In genomic region chr1:115644109-115644508, GRCh38 we compare ENCODE assay signal across 18 cellular contexts. TPM values are rescaled to one million over a fixed set of nuclear protein-coding genes. Genes with fewer than 3 reads are reported as not detected.
DNase-seq lines count a peak whose midpoint lies in the region; ATAC-seq and TF ChIP-seq lines count a peak whose summit lies in the region.
"Had no signal": no experiment of that assay in that cellular context is flagged by ENCODE, and none has a peak within 500 bp of the region (broad histone marks: within the 10 kb centered on the region; RNA-seq: fewer than 3 reads in every experiment).

No MANE protein-coding gene starts in this region.

- no peaks in the 10 kb centered on the region for H3K36me3 ChIP-seq in breast epithelium
- no peaks in the 10 kb centered on the region for H3K36me3 ChIP-seq in PC-3 (ENCODE audit: low read depth, low read length)
- H3K36me3 ChIP-seq in iPS-18a (ENCODE audit: control insufficient read depth, low read depth, low read length), result no peaks in the 10 kb centered on the region
- H3K36me3 ChIP-seq: HAP-1 had no signal

- H3K4me1 Mint-ChIP-seq in MCF 10A (ENCODE audit: insufficient read depth, unreplicated experiment) (peaks cover 13% of the 10 kb centered on the region), glutamatergic neuron (ENCODE audit: low read depth, unreplicated experiment) (peaks cover 11% of the 10 kb centered on the region)
- no peaks in the 10 kb centered on the region for H3K4me1 Mint-ChIP-seq in stimulated activated naive CD8-positive, alpha-beta T cell treated with anti-CD3 and anti-CD28 coated beads, Interleukin-15, amount 100 ng/mL, for 72 hours

- no peak for ATAC-seq in PC-3
- no peak for ATAC-seq in stimulated activated naive CD8-positive, alpha-beta T cell treated with anti-CD3 and anti-CD28 coated beads, Interleukin-15, amount 100 ng/mL, for 72 hours
- ATAC-seq: GM12878 had no signal

- no peak overlapping the region for H2AFZ ChIP-seq in PC-3 (ENCODE audit: low read length)

- H3K4me3 ChIP-seq in breast epithelium, result no peak overlapping the region
- peak overlapping the region; percentile 76 for H3K4me3 ChIP-seq in PC-3 (ENCODE audit: low read length)
- peak overlapping the region; percentile 72 for H3K4me3 ChIP-seq in iPS-18a (ENCODE audit: low read length)

- no peak for TF ChIP-seq POLR2A in breast epithelium (IDR thresholded peaks at IDR 0.05)

- no peak overlapping the region; the same call in 1 of the 2 replicates for H3K9ac ChIP-seq in PC-3 (ENCODE audit: low read length)
- no peak overlapping the region for H3K9ac ChIP-seq in iPS-18a (ENCODE audit: low read length)

- H3K9me3 Mint-ChIP-seq in MCF 10A (ENCODE audit: unreplicated experiment), result no peaks in the 10 kb centered on the region
- peaks cover 18% of the 10 kb centered on the region for H3K9me3 Mint-ChIP-seq in glutamatergic neuron (ENCODE audit: unreplicated experiment)
- peaks cover 8 to 11% of the 10 kb centered on the region in 2 donors for H3K9me3 Mint-ChIP-seq in stimulated activated naive CD8-positive, alpha-beta T cell treated with anti-CD3 and anti-CD28 coated beads, Interleukin-15, amount 100 ng/mL, for 72 hours

- no peak for DNase-seq in MCF 10A (ENCODE audit: unreplicated experiment)
- no peak for DNase-seq in breast epithelium (ENCODE audit: low spot score in 2 of 2)
- DNase-seq in PC-3, result no peak
- DNase-seq in glutamatergic neuron, result no peak
- DNase-seq in LoVo (ENCODE audit: low spot score), result no peak
- no peak for DNase-seq in stimulated activated naive CD8-positive, alpha-beta T cell treated with anti-CD3 and anti-CD28 coated beads, Interleukin-15, amount 100 ng/mL, for 72 hours
- no peak for DNase-seq in stimulated activated naive CD4-positive, alpha-beta T cell (lab: John Stamatoyannopoulos, UW)
- DNase-seq: CD8-positive, alpha-beta memory T cell; GDM1; Karpas-422; NCI-H187 treated with DMSO at 0.1 percent for 48 hours; NCI-H446; NCI-H69 had no signal

- H3K27ac ChIP-seq in breast epithelium (no peak overlapping the region), PC-3 (ENCODE audit: low read length) (no peak overlapping the region), iPS-18a (ENCODE audit: low read length) (no peak overlapping the region)
- H3K27ac ChIP-seq: 22Rv1, RWPE1 had no signal

- H3K9me2 ChIP-seq in PC-3 (replicated peaks; ENCODE audit: low read length), result no peaks in the 10 kb centered on the region

- POLR2A ChIA-PET in MCF 10A (lab: Yijun Ruan, JAX) (interaction anchor here (0.7 to 1.9 kb wide), 5 partner anchors 11 to 61 kb away, joined by 3 to 7 read pairs (median 4); no protein-coding TSS in a partner anchor), PC-3 (lab: Charles Lee; ENCODE audit: unreplicated experiment) (interaction anchor here (0.7 kb wide), 1 partner anchor 50 kb away, joined by 3 read pairs; no protein-coding TSS in a partner anchor)

- CTCF ChIA-PET in MCF 10A (lab: Yijun Ruan, JAX) (interaction anchor here (0.7 to 4.5 kb wide), 4 partner anchors 62 to 1567 kb away, joined by 3 to 25 read pairs (median 11); no protein-coding TSS in a partner anchor), PC-3 (lab: Charles Lee) (no interaction called here)

- H3F3A ChIP-seq in PC-3 (ENCODE audit: low read length, unreplicated experiment), result no peaks in the 10 kb centered on the region

- peaks cover 71% of the 10 kb centered on the region for H3K79me2 ChIP-seq in PC-3 (ENCODE audit: low read length)

- TF ChIP-seq CTCF in MCF 10A (IDR thresholded peaks at IDR 0.05; ENCODE audit: unreplicated experiment) (no peak), breast epithelium (IDR thresholded peaks at IDR 0.05) (no peak), PC-3 (conservative IDR thresholded peaks at IDR 0.05; ENCODE audit: low read depth, low read length) (no peak), glutamatergic neuron (IDR thresholded peaks at IDR 0.05; ENCODE audit: partially characterized antibody, unreplicated experiment) (no peak)

- H3K9me3 ChIP-seq in breast epithelium, result peaks cover 0 to 10% of the 10 kb centered on the region in 2 donors
- no peaks in the 10 kb centered on the region for H3K9me3 ChIP-seq in PC-3 (ENCODE audit: low read length)
- no peaks in the 10 kb centered on the region for H3K9me3 ChIP-seq in iPS-18a (ENCODE audit: control insufficient read depth, low read depth, low read length)

- H3K36me3 Mint-ChIP-seq in MCF 10A (ENCODE audit: insufficient read depth, unreplicated experiment) (peaks cover 6% of the 10 kb centered on the region), glutamatergic neuron (ENCODE audit: unreplicated experiment) (peaks cover 10% of the 10 kb centered on the region)
- H3K36me3 Mint-ChIP-seq: CD8-positive, alpha-beta memory T cell had no signal

- BruUV-seq in MCF 10A (replicated peaks; lab: Mats Ljungman, UMichigan) (no TSS peak), PC-3 (replicated peaks; lab: Mats Ljungman, UMichigan) (no TSS peak)

- intact Hi-C loops in MCF 10A (cut with micrococcal nuclease), result no loop called here
- intact Hi-C loops in breast epithelium (cut with DNase I; ENCODE audit: low total_unique reads), result no loop called here
- intact Hi-C loops in PC-3 (cut with micrococcal nuclease), result no loop called here

- H3K4me1 ChIP-seq in breast epithelium (no peaks in the 10 kb centered on the region), PC-3 (ENCODE audit: insufficient read depth, low read length) (peaks cover 29% of the 10 kb centered on the region), iPS-18a (ENCODE audit: control insufficient read depth, low read depth, low read length) (peaks cover 42% of the 10 kb centered on the region)

- H3K27me3 Mint-ChIP-seq in MCF 10A (ENCODE audit: insufficient read depth, unreplicated experiment) (no peaks in the 10 kb centered on the region), glutamatergic neuron (ENCODE audit: unreplicated experiment) (peaks cover 10% of the 10 kb centered on the region)
- H3K27me3 Mint-ChIP-seq in stimulated activated naive CD8-positive, alpha-beta T cell treated with anti-CD3 and anti-CD28 coated beads, Interleukin-15, amount 100 ng/mL, for 72 hours, result peaks cover 33% of the 10 kb centered on the region

- H3K27ac Mint-ChIP-seq in MCF 10A (ENCODE audit: low read depth, unreplicated experiment) (peak overlapping the region; percentile 59), glutamatergic neuron (ENCODE audit: unreplicated experiment) (no peak overlapping the region)
- no peak overlapping the region for H3K27ac Mint-ChIP-seq in stimulated activated naive CD8-positive, alpha-beta T cell treated with anti-CD3 and anti-CD28 coated beads, Interleukin-15, amount 100 ng/mL, for 72 hours
- H3K27ac Mint-ChIP-seq: CD8-positive, alpha-beta memory T cell had no signal

- peak overlapping the region; percentile 92 for H3K4me2 ChIP-seq in PC-3 (ENCODE audit: low read length)

- H3K27me3 ChIP-seq in breast epithelium, result no peaks in the 10 kb centered on the region
- H3K27me3 ChIP-seq in PC-3 (ENCODE audit: low read length), result no peaks in the 10 kb centered on the region
- H3K27me3 ChIP-seq in iPS-18a (ENCODE audit: control insufficient read depth, insufficient read depth, low read length), result peaks cover 7% of the 10 kb centered on the region

- peaks cover 35% of the 10 kb centered on the region; the same call in 1 of the 2 replicates for H4K20me1 ChIP-seq in PC-3 (ENCODE audit: low read length)

- H3K4me3 Mint-ChIP-seq in MCF 10A (ENCODE audit: unreplicated experiment), result no peak overlapping the region
- H3K4me3 Mint-ChIP-seq in glutamatergic neuron (ENCODE audit: unreplicated experiment), result no peak overlapping the region
- H3K4me3 Mint-ChIP-seq in stimulated activated naive CD8-positive, alpha-beta T cell treated with anti-CD3 and anti-CD28 coated beads, Interleukin-15, amount 100 ng/mL, for 72 hours, result no peak overlapping the region

RNA-seq across cellular contexts. Expression of gene VANGL1, which starts 2.3 kb away (rescaled TPM):
- total RNA-seq in MCF 10A (2022) (10.5 and 16.4 TPM in 2 replicates), breast epithelium (1 to 10 TPM; 6.6 to 7.5 (median 7.5) TPM), PC-3 (2014; rRNA removed) (23.1 and 40.5 TPM in 2 replicates), glutamatergic neuron (ENCODE audit: unreplicated experiment) (4.6 TPM)

Comparison
In these comparisons a context has a peak if more than half of its experiments do, and no peak if none do; other contexts are left out.
1. H3K4me3 ChIP-seq: peak in PC-3 (single experiment) and iPS-18a (single experiment); none in breast epithelium (0 of 3).